Comparison of ENCODE assay signal across 18 cellular contexts in the genomic region with DNA sequence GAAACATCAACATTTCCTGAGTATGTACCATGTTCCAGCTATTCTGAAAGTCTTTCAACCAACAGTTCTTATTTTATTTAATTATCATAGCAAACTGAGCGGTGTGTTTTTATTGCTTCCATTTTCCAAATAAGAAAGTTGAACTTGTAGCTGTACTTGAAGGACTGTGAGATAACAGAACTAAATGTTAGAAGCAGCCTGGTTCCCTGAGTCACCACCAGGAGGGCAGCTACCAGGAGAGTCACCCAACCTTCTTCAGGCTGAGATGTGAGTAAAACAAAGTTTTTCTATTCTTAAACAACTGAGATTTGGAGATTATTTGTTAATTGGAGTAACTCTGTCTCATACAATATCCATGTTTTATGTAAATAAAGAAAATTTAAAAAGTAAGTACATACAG.
DNase-seq lines count a peak whose midpoint lies in the region; ATAC-seq and TF ChIP-seq lines count a peak whose summit lies in the region.
"Had no signal": no experiment of that assay in that cellular context is flagged by ENCODE, and none has a peak within 500 bp of the region (broad histone marks: within the 10 kb centered on the region; RNA-seq: fewer than 3 reads in every experiment).

No MANE protein-coding gene starts in this region.

- TF ChIP-seq CTCF in GM06990 (IDR thresholded peaks at IDR 0.05; ENCODE audit: insufficient read depth, low read length, poor library complexity, severe bottlenecking) (peak; percentile 7), GM12875 (IDR thresholded peaks at IDR 0.05; ENCODE audit: borderline replicate concordance, insufficient read depth, low read depth, low read length) (0 out of 2 replicates have a peak, but pooled peaks have one; percentile 7), chondrocyte (IDR thresholded peaks at IDR 0.05) (peak; percentile 42), neural progenitor cell (IDR thresholded peaks at IDR 0.05) (peak; percentile 17)

- H3K9me3 ChIP-seq in neural progenitor cell (ENCODE audit: low read depth), result no peaks in the 10 kb centered on the region
- H3K9me3 ChIP-seq: MG63 had no signal

- H3K27me3 ChIP-seq in GM06990 (replicated peaks; ENCODE audit: control insufficient read depth, insufficient read depth, low read length) (no peaks in the 10 kb centered on the region), neural progenitor cell (no peaks in the 10 kb centered on the region)
- H3K27me3 ChIP-seq: MG63 had no signal

- no peak for ATAC-seq in GM21390 (IDR thresholded peaks at IDR 0.05; ENCODE audit: unreplicated experiment)
- ATAC-seq in HG02870 (IDR thresholded peaks at IDR 0.05; ENCODE audit: unreplicated experiment), result no peak

- H2AFZ ChIP-seq in neural progenitor cell (replicated peaks), result no peak overlapping the region

- H3K36me3 Mint-ChIP-seq in chondrocyte (ENCODE audit: low read depth) (no peaks in the 10 kb centered on the region), neural progenitor cell (no peaks in the 10 kb centered on the region)
- H3K36me3 Mint-ChIP-seq: IgD-negative memory B cell had no signal

- H3K4me3 Mint-ChIP-seq in chondrocyte (ENCODE audit: unreplicated experiment) (no peak overlapping the region), neural progenitor cell (no peak overlapping the region)
- H3K4me3 Mint-ChIP-seq: IgD-negative memory B cell had no signal

- H3K79me2 ChIP-seq in neural progenitor cell (ENCODE audit: low read depth), result no peaks in the 10 kb centered on the region

- H4K20me1 ChIP-seq in neural progenitor cell (ENCODE audit: low read depth), result no peaks in the 10 kb centered on the region

- H3K4me3 ChIP-seq in GM06990 (replicated peaks; ENCODE audit: low read depth, low read length), result no peak overlapping the region
- H3K4me3 ChIP-seq in GM12875 (ENCODE audit: low read depth, low read length), result no peak overlapping the region
- no peak overlapping the region for H3K4me3 ChIP-seq in neural progenitor cell
- H3K4me3 ChIP-seq: MG63 had no signal

- no peak overlapping the region for H3K9ac ChIP-seq in neural progenitor cell

- H3K4me1 Mint-ChIP-seq in chondrocyte (ENCODE audit: low read depth), result peaks cover 20% of the 10 kb centered on the region
- peaks cover under 1% of the 10 kb centered on the region for H3K4me1 Mint-ChIP-seq in neural progenitor cell

- H3K4me2 ChIP-seq in neural progenitor cell, result no peak overlapping the region

- H3K27ac Mint-ChIP-seq in chondrocyte (ENCODE audit: unreplicated experiment) (no peak overlapping the region), neural progenitor cell (no peak overlapping the region)
- H3K27ac Mint-ChIP-seq: IgD-negative memory B cell had no signal

- H3K27ac ChIP-seq in neural progenitor cell, result no peak overlapping the region

- DNase-seq in GM06990 (ENCODE audit: extremely low read depth, insufficient read length) (no peak), chondrocyte (ENCODE audit: low spot score) (no peak), neural progenitor cell (ENCODE audit: low spot score) (no peak), RKO (ENCODE audit: low spot score) (no peak)
- DNase-seq: EL; H7; Kasumi-1; MG63; NCI-H1105; NCI-H2081; NCI-H748 treated with DMSO at 0.1 percent for 48 hours; NK-92 treated with Interleukin-12 subunit alpha and Interleukin-12 subunit beta, amount 100 ng/mL, for 24 hours; Right ventricle myocardium superior; SW 1271 had no signal

- no peaks in the 10 kb centered on the region for H3F3A ChIP-seq in neural progenitor cell (ENCODE audit: low read depth)

- no peaks in the 10 kb centered on the region for H3K4me1 ChIP-seq in neural progenitor cell

- H3K27me3 Mint-ChIP-seq in chondrocyte (ENCODE audit: low read depth) (no peaks in the 10 kb centered on the region), neural progenitor cell (ENCODE audit: insufficient read depth, low read depth) (peaks cover 4% of the 10 kb centered on the region)
- H3K27me3 Mint-ChIP-seq: IgD-negative memory B cell had no signal

- H3K9me3 Mint-ChIP-seq in chondrocyte (ENCODE audit: low read depth) (peaks cover 5% of the 10 kb centered on the region), neural progenitor cell (no peaks in the 10 kb centered on the region)
- H3K9me3 Mint-ChIP-seq: IgD-negative memory B cell had no signal

- no peaks in the 10 kb centered on the region for H3K36me3 ChIP-seq in GM06990 (ENCODE audit: control insufficient read depth, insufficient read depth, low read length)
- no peaks in the 10 kb centered on the region for H3K36me3 ChIP-seq in neural progenitor cell
- H3K36me3 ChIP-seq: MG63 had no signal
